In the genomic region with DNA sequence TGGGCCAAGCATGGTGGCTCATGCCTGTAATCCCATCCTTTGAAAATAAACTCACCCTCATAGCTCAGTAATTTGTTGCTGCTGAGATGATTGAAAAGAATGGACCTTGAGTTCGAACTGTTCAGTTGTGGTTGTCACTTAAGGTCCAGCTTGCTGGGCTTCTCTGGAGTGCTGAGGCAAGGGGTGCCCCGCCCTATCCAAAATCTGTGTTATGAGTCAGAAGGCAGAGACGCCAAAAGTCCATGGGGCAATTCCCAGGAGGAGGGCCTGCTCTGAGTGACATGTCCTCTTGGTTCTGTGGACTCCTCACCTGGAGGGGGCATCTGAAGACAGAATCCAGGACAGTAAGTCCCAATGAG, we compare ENCODE assay signal across 1 cellular context.
TF ChIP-seq lines count a peak whose summit lies in the region.

No MANE protein-coding gene starts in this region.

TF ChIP-seq in K562, 482 proteins besides CTCF, POLR2A, EP300 and RAD21 (continued from another document):
- TF ChIP-seq, protein P1, sequence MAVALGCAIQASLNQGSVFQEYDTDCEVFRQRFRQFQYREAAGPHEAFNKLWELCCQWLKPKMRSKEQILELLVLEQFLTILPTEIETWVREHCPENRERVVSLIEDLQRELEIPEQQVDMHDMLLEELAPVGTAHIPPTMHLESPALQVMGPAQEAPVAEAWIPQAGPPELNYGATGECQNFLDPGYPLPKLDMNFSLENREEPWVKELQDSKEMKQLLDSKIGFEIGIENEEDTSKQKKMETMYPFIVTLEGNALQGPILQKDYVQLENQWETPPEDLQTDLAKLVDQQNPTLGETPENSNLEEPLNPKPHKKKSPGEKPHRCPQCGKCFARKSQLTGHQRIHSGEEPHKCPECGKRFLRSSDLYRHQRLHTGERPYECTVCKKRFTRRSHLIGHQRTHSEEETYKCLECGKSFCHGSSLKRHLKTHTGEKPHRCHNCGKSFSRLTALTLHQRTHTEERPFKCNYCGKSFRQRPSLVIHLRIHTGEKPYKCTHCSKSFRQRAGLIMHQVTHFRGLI (CRISPR knock-in tag; IDR thresholded peaks at IDR 0.05), result no peak
- TF ChIP-seq, protein P2, sequence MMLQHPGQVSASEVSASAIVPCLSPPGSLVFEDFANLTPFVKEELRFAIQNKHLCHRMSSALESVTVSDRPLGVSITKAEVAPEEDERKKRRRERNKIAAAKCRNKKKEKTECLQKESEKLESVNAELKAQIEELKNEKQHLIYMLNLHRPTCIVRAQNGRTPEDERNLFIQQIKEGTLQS (IDR thresholded peaks at IDR 0.05), result 0 out of 2 replicates have a peak, but pooled peaks have one; percentile 28
- TF ChIP-seq, protein P2 (CRISPR knock-in tag; conservative IDR thresholded peaks at IDR 0.05), result no peak
- TF ChIP-seq CREBBP (IDR thresholded peaks at IDR 0.05; ENCODE audit: low read depth, low read length), result no peak
- no peak for TF ChIP-seq HDGF (IDR thresholded peaks at IDR 0.05)
- TF ChIP-seq, protein P3, sequence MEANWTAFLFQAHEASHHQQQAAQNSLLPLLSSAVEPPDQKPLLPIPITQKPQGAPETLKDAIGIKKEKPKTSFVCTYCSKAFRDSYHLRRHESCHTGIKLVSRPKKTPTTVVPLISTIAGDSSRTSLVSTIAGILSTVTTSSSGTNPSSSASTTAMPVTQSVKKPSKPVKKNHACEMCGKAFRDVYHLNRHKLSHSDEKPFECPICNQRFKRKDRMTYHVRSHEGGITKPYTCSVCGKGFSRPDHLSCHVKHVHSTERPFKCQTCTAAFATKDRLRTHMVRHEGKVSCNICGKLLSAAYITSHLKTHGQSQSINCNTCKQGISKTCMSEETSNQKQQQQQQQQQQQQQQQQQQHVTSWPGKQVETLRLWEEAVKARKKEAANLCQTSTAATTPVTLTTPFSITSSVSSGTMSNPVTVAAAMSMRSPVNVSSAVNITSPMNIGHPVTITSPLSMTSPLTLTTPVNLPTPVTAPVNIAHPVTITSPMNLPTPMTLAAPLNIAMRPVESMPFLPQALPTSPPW (CRISPR knock-in tag; IDR thresholded peaks at IDR 0.05), result 0 out of 2 replicates have a peak, but pooled peaks have one; percentile 39
- TF ChIP-seq, protein P4, sequence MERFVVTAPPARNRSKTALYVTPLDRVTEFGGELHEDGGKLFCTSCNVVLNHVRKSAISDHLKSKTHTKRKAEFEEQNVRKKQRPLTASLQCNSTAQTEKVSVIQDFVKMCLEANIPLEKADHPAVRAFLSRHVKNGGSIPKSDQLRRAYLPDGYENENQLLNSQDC (CRISPR knock-in tag; IDR thresholded peaks at IDR 0.05), result no peak
- TF ChIP-seq, protein P5, sequence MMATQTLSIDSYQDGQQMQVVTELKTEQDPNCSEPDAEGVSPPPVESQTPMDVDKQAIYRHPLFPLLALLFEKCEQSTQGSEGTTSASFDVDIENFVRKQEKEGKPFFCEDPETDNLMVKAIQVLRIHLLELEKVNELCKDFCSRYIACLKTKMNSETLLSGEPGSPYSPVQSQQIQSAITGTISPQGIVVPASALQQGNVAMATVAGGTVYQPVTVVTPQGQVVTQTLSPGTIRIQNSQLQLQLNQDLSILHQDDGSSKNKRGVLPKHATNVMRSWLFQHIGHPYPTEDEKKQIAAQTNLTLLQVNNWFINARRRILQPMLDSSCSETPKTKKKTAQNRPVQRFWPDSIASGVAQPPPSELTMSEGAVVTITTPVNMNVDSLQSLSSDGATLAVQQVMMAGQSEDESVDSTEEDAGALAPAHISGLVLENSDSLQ (IDR thresholded peaks at IDR 0.05), result peak; percentile 75
- peak; percentile 44; the same call in 1 of the 2 replicates for TF ChIP-seq JUND (IDR thresholded peaks at IDR 0.05; ENCODE audit: borderline replicate concordance, low read depth, low read length)
- peak; percentile 38; the same call in 1 of the 3 replicates for TF ChIP-seq JUND (tag; IDR thresholded peaks at IDR 0.05; ENCODE audit: borderline replicate concordance, low read depth, low read length)
TF ChIP-seq in K562: peak in this region for 6.
